In genomic region chr9:98781588-98782383, GRCh38 we compare ENCODE assay signal across 18 cellular contexts. TPM values are rescaled to one million over a fixed set of nuclear protein-coding genes. Genes with fewer than 3 reads are reported as not detected.
A peak's percentile ranks its signal among the peaks of the same experiment; 100 is the strongest.
DNase-seq lines count a peak whose midpoint lies in the region; ATAC-seq, FAIRE-seq and TF ChIP-seq lines count a peak whose summit lies in the region.
"Had no signal": no experiment of that assay in that cellular context is flagged by ENCODE, and none has a peak within 500 bp of the region (broad histone marks: within the 10 kb centered on the region; RNA-seq: fewer than 3 reads in every experiment).

No MANE protein-coding gene starts in this region.

- no peaks in the 10 kb centered on the region for H3K79me2 ChIP-seq in astrocyte (ENCODE audit: insufficient read depth, low read length)

- no peak overlapping the region for H2AFZ ChIP-seq in astrocyte (ENCODE audit: low read depth, low read length)
- H2AFZ ChIP-seq: neural progenitor cell had no signal

- no peaks in the 10 kb centered on the region for H3K4me1 Mint-ChIP-seq in activated CD8-positive, alpha-beta T cell treated with anti-CD3 and anti-CD28 coated beads, Interleukin-2, amount 10 ng/mL, durations not matched to agents 7 days and 5 days (ENCODE audit: low read depth)
- H3K4me1 Mint-ChIP-seq in activated CD8-positive, alpha-beta T cell treated with anti-CD3 and anti-CD28 coated beads for 36 hours (ENCODE audit: low read depth): no peaks in the 10 kb centered on the region
- peaks cover 8% of the 10 kb centered on the region for H3K4me1 Mint-ChIP-seq in astrocyte (ENCODE audit: low read depth, unreplicated experiment)

- H3K9me3 ChIP-seq in astrocyte (ENCODE audit: insufficient read depth, low read depth, low read length): no peaks in the 10 kb centered on the region
- H3K9me3 ChIP-seq in upper lobe of left lung: no peaks in the 10 kb centered on the region
- H3K9me3 ChIP-seq: testis had no signal

- H3K4me2 ChIP-seq in astrocyte (ENCODE audit: low read length): no peak overlapping the region
- H3K4me2 ChIP-seq: neural progenitor cell had no signal

- no peaks in the 10 kb centered on the region for H3K27me3 Mint-ChIP-seq in activated CD8-positive, alpha-beta T cell treated with anti-CD3 and anti-CD28 coated beads, Interleukin-2, amount 10 ng/mL, durations not matched to agents 7 days and 5 days (ENCODE audit: low read depth)
- H3K27me3 Mint-ChIP-seq in activated CD8-positive, alpha-beta T cell treated with anti-CD3 and anti-CD28 coated beads for 36 hours: no peaks in the 10 kb centered on the region
- H3K27me3 Mint-ChIP-seq in astrocyte (ENCODE audit: low read depth, unreplicated experiment): no peaks in the 10 kb centered on the region
- H3K27me3 Mint-ChIP-seq: activated T-cell treated with anti-CD3 and anti-CD28 coated beads, Interleukin-2, amount 50 U/mL, for 24 hours had no signal

- peak in 2 of 4 donors; percentile 32 to 36 for TF ChIP-seq EP300 in upper lobe of left lung (IDR thresholded peaks at IDR 0.05)

- no peak overlapping the region for H3K27ac ChIP-seq in astrocyte (ENCODE audit: low read depth, low read length)
- peak overlapping the region in 3 of 4 donors; percentile 61 to 72 (median 67) for H3K27ac ChIP-seq in upper lobe of left lung
- H3K27ac ChIP-seq: neural progenitor cell, testis had no signal

- H3K4me3 Mint-ChIP-seq in activated CD8-positive, alpha-beta T cell treated with anti-CD3 and anti-CD28 coated beads, Interleukin-2, amount 10 ng/mL, durations not matched to agents 7 days and 5 days: no peak overlapping the region
- H3K4me3 Mint-ChIP-seq in activated CD8-positive, alpha-beta T cell treated with anti-CD3 and anti-CD28 coated beads for 36 hours: no peak overlapping the region
- H3K4me3 Mint-ChIP-seq in astrocyte (ENCODE audit: unreplicated experiment): no peak overlapping the region
- H3K4me3 Mint-ChIP-seq: activated T-cell treated with anti-CD3 and anti-CD28 coated beads, Interleukin-2, amount 50 U/mL, for 24 hours; neural progenitor cell had no signal

- H3K36me3 Mint-ChIP-seq in activated CD8-positive, alpha-beta T cell treated with anti-CD3 and anti-CD28 coated beads, Interleukin-2, amount 10 ng/mL, durations not matched to agents 7 days and 5 days (ENCODE audit: low read depth): no peaks in the 10 kb centered on the region
- H3K36me3 Mint-ChIP-seq in activated CD8-positive, alpha-beta T cell treated with anti-CD3 and anti-CD28 coated beads for 36 hours (ENCODE audit: low read depth): peaks cover 4% of the 10 kb centered on the region
- peaks cover 13% of the 10 kb centered on the region for H3K36me3 Mint-ChIP-seq in astrocyte (ENCODE audit: low read depth, unreplicated experiment)

- no peak for TF ChIP-seq POLR2A in upper lobe of left lung (IDR thresholded peaks at IDR 0.05)

- peaks cover 6% of the 10 kb centered on the region for H4K20me1 ChIP-seq in astrocyte (ENCODE audit: insufficient read depth, low read length)

- H3K4me1 ChIP-seq in astrocyte (ENCODE audit: insufficient read depth, low read length) (no peaks in the 10 kb centered on the region), upper lobe of left lung (peaks cover 0 to 12% (median 5%) of the 10 kb centered on the region in 4 donors)
- H3K4me1 ChIP-seq: neural progenitor cell, testis had no signal

- intact Hi-C loops in activated CD8-positive, alpha-beta T cell treated with anti-CD3 and anti-CD28 coated beads for 36 hours (cut with micrococcal nuclease): no loop called here
- intact Hi-C loops in left colon (cut with DNase I, micrococcal nuclease): no loop called here

- 65% methylated on average over 9 to 11 of the region's 11 CpGs for WGBS in upper lobe of left lung, 2 donors

- DNase-seq in activated CD8-positive, alpha-beta T cell treated with anti-CD3 and anti-CD28 coated beads, Interleukin-2, amount 10 ng/mL, durations not matched to agents 7 days and 5 days: peak; percentile 15
- no peak for DNase-seq in activated CD8-positive, alpha-beta T cell treated with anti-CD3 and anti-CD28 coated beads for 36 hours
- DNase-seq in astrocyte (ENCODE audit: low read depth): no peak
- peak in 1 of 2 donors; percentile 80 for DNase-seq in left colon
- DNase-seq in upper lobe of left lung: peak in 1 of 2 donors; percentile 82
- DNase-seq in NCI-H2107 (lab: John Stamatoyannopoulos, UW): no peak
- DNase-seq in activated CD8-positive, alpha-beta memory T cell treated with anti-CD3 and anti-CD28 coated beads, Interleukin-2, amount 50 U/mL, for 48 hours: no peak
- DNase-seq: 8988T; activated CD4-positive, alpha-beta T cell treated with anti-CD3 and anti-CD28 coated beads for 48 hours; activated T-cell treated with anti-CD3 and anti-CD28 coated beads, Interleukin-2, amount 50 U/mL, for 24 hours; cerebellar nuclear complex; NCI-H1092 treated with DMSO at 0.1 percent for 48 hours; stimulated activated CD4-positive, alpha-beta T cell treated with anti-CD3 and anti-CD28 coated beads, Interleukin-2, amount 100 ng/mL, for 48 hours; stimulated activated CD8-positive, alpha-beta memory T cell treated with anti-CD3 and anti-CD28 coated beads, Interleukin-4, amount 100 ng/mL, for 48 hours; testis had no signal

- TF ChIP-seq CTCF in activated CD8-positive, alpha-beta T cell treated with anti-CD3 and anti-CD28 coated beads for 36 hours (IDR thresholded peaks at IDR 0.05): no peak
- TF ChIP-seq CTCF in astrocyte (IDR thresholded peaks at IDR 0.05; ENCODE audit: insufficient read depth, low read depth, low read length) (no peak), upper lobe of left lung (IDR thresholded peaks at IDR 0.05) (no peak)

- H3K27ac Mint-ChIP-seq in activated CD8-positive, alpha-beta T cell treated with anti-CD3 and anti-CD28 coated beads, Interleukin-2, amount 10 ng/mL, durations not matched to agents 7 days and 5 days: no peak overlapping the region
- no peak overlapping the region for H3K27ac Mint-ChIP-seq in activated CD8-positive, alpha-beta T cell treated with anti-CD3 and anti-CD28 coated beads for 36 hours
- peak overlapping the region; percentile 7 for H3K27ac Mint-ChIP-seq in astrocyte (ENCODE audit: unreplicated experiment)
- H3K27ac Mint-ChIP-seq: activated T-cell treated with anti-CD3 and anti-CD28 coated beads, Interleukin-2, amount 50 U/mL, for 24 hours; neural progenitor cell had no signal

- H3K9me3 Mint-ChIP-seq in activated CD8-positive, alpha-beta T cell treated with anti-CD3 and anti-CD28 coated beads, Interleukin-2, amount 10 ng/mL, durations not matched to agents 7 days and 5 days (ENCODE audit: insufficient read depth): no peaks in the 10 kb centered on the region
- H3K9me3 Mint-ChIP-seq in activated CD8-positive, alpha-beta T cell treated with anti-CD3 and anti-CD28 coated beads for 36 hours: no peaks in the 10 kb centered on the region
- H3K9me3 Mint-ChIP-seq in astrocyte (ENCODE audit: unreplicated experiment): no peaks in the 10 kb centered on the region
- H3K9me3 Mint-ChIP-seq: activated T-cell treated with anti-CD3 and anti-CD28 coated beads, Interleukin-2, amount 50 U/mL, for 24 hours; neural progenitor cell had no signal

- H3K36me3 ChIP-seq in astrocyte (ENCODE audit: insufficient read depth, low read length): peaks cover 3% of the 10 kb centered on the region
- peaks cover 0 to 23% (median 4%) of the 10 kb centered on the region in 4 donors for H3K36me3 ChIP-seq in upper lobe of left lung
- H3K36me3 ChIP-seq: neural progenitor cell had no signal

- no peak overlapping the region for H3K9ac ChIP-seq in astrocyte (ENCODE audit: low read length)
- H3K9ac ChIP-seq: neural progenitor cell had no signal

- POLR2A ChIA-PET in activated CD8-positive, alpha-beta T cell treated with anti-CD3 and anti-CD28 coated beads, Interleukin-2, amount 10 ng/mL, durations not matched to agents 7 days and 5 days (lab: Charles Lee): no interaction called here
- POLR2A ChIA-PET in activated CD8-positive, alpha-beta T cell treated with anti-CD3 and anti-CD28 coated beads for 36 hours (lab: Charles Lee): no interaction called here

- H3K4me3 ChIP-seq in astrocyte (ENCODE audit: insufficient read depth, low read depth, low read length): no peak overlapping the region
- H3K4me3 ChIP-seq in upper lobe of left lung: no peak overlapping the region
- H3K4me3 ChIP-seq: neural progenitor cell, testis had no signal

- no peak for ATAC-seq in activated CD8-positive, alpha-beta T cell treated with anti-CD3 and anti-CD28 coated beads, Interleukin-2, amount 10 ng/mL, durations not matched to agents 7 days and 5 days
- ATAC-seq in activated CD8-positive, alpha-beta T cell treated with anti-CD3 and anti-CD28 coated beads for 36 hours: no peak
- peak; percentile 92 for ATAC-seq in left colon
- ATAC-seq in upper lobe of left lung (ENCODE audit: low FRiP score in 2 of 2): peak; percentile 46 to 81
- no peak for ATAC-seq in GM18502 (IDR thresholded peaks at IDR 0.05; ENCODE audit: poor library complexity, unreplicated experiment)

- H3K27me3 ChIP-seq in astrocyte (ENCODE audit: insufficient read depth, low read length): no peaks in the 10 kb centered on the region
- H3K27me3 ChIP-seq in upper lobe of left lung: no peaks in the 10 kb centered on the region
- H3K27me3 ChIP-seq: neural progenitor cell, testis had no signal

- CTCF ChIA-PET in activated CD8-positive, alpha-beta T cell treated with anti-CD3 and anti-CD28 coated beads, Interleukin-2, amount 10 ng/mL, durations not matched to agents 7 days and 5 days (lab: Charles Lee): no interaction called here
- CTCF ChIA-PET in activated CD8-positive, alpha-beta T cell treated with anti-CD3 and anti-CD28 coated beads for 36 hours (lab: Charles Lee): interaction anchor here (0.9 to 7.5 kb wide), 2 partner anchors 7 to 11 kb away, joined by 3 to 39 read pairs; no protein-coding TSS in a partner anchor

- FAIRE-seq in astrocyte (lab: Jason Lieb, UNC): no peak
- FAIRE-seq: frontal cortex had no signal

RNA-seq across cellular contexts. Expression of gene ANKS6, which starts 14.6 kb away (rescaled TPM):
- total RNA-seq in activated CD8-positive, alpha-beta T cell treated with anti-CD3 and anti-CD28 coated beads, Interleukin-2, amount 10 ng/mL, durations not matched to agents 7 days and 5 days: 1 to 10 TPM; 3.8 to 5.8 TPM
- total RNA-seq in activated CD8-positive, alpha-beta T cell treated with anti-CD3 and anti-CD28 coated beads for 36 hours: 10 to 100 TPM; 16.6 to 16.9 TPM
- 15.6 and 16.7 TPM in 2 replicates for total RNA-seq in astrocyte
- total RNA-seq in left colon: 10 to 100 TPM; 15.9 to 28.4 TPM
- 10 to 100 TPM; 25.6 to 56.2 (median 34.2) TPM for total RNA-seq in upper lobe of left lung

RNA-seq across cellular contexts. Expression of gene GALNT12, which starts 25.7 kb away (rescaled TPM):
- total RNA-seq in activated CD8-positive, alpha-beta T cell treated with anti-CD3 and anti-CD28 coated beads, Interleukin-2, amount 10 ng/mL, durations not matched to agents 7 days and 5 days: 1 to 10 TPM; 7.9 to 8.8 TPM
- total RNA-seq in activated CD8-positive, alpha-beta T cell treated with anti-CD3 and anti-CD28 coated beads for 36 hours: 10 to 100 TPM; 12.8 to 14.3 TPM
- 1.7 TPM in 2 replicates for total RNA-seq in astrocyte
- total RNA-seq in left colon: 100 to 1,000 TPM; 115 to 156 TPM
- total RNA-seq in upper lobe of left lung: 10 to 100 TPM; 18.2 to 89.1 (median 30.0) TPM

Comparison
In these comparisons a context has a peak if more than half of its experiments do, and no peak if none do; other contexts are left out.
1. ATAC-seq: peak in left colon (single experiment) and upper lobe of left lung (2 of 2); none in activated CD8-positive, alpha-beta T cell treated with anti-CD3 and anti-CD28 coated beads, Interleukin-2, amount 10 ng/mL, durations not matched to agents 7 days and 5 days (single experiment), activated CD8-positive, alpha-beta T cell treated with anti-CD3 and anti-CD28 coated beads for 36 hours (single experiment) and GM18502 (single experiment).